ENCODE assay signal across 1 cellular context in the genomic region with DNA sequence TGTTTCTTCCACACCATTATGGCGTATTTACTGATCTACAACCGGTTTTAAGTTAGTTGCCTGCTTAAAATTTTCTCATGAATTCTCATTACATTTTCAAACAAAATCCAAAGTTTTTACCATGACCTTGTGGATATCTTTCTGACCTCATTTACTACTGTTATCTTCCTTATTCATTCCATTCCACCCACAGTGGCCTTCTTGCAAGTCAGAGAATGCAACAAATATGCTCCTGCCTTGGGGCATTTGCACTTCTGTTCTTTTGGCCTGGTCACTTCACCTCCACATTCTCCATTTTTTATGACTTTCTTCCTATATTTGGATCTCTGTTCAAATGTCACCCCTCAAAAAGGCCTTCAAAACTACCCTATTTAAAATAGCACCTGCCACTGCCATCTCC.
TF ChIP-seq lines count a peak whose summit lies in the region.

No MANE protein-coding gene starts in this region.

TF ChIP-seq in IMR-90, 13 proteins besides CTCF, POLR2A, EP300 and RAD21:
- TF ChIP-seq CEBPB (IDR thresholded peaks at IDR 0.05; ENCODE audit: low read depth, low read length) (no peak), MAZ (IDR thresholded peaks at IDR 0.05; ENCODE audit: borderline replicate concordance, low read depth, low read length) (no peak), NFE2L2 (IDR thresholded peaks at IDR 0.05; ENCODE audit: low read depth, low read length) (no peak), RFX5 (IDR thresholded peaks at IDR 0.05; ENCODE audit: low read depth, low read length) (no peak), RCOR1 (IDR thresholded peaks at IDR 0.05; ENCODE audit: insufficient replicate concordance, low read length) (no peak)
